In the genomic region with DNA sequence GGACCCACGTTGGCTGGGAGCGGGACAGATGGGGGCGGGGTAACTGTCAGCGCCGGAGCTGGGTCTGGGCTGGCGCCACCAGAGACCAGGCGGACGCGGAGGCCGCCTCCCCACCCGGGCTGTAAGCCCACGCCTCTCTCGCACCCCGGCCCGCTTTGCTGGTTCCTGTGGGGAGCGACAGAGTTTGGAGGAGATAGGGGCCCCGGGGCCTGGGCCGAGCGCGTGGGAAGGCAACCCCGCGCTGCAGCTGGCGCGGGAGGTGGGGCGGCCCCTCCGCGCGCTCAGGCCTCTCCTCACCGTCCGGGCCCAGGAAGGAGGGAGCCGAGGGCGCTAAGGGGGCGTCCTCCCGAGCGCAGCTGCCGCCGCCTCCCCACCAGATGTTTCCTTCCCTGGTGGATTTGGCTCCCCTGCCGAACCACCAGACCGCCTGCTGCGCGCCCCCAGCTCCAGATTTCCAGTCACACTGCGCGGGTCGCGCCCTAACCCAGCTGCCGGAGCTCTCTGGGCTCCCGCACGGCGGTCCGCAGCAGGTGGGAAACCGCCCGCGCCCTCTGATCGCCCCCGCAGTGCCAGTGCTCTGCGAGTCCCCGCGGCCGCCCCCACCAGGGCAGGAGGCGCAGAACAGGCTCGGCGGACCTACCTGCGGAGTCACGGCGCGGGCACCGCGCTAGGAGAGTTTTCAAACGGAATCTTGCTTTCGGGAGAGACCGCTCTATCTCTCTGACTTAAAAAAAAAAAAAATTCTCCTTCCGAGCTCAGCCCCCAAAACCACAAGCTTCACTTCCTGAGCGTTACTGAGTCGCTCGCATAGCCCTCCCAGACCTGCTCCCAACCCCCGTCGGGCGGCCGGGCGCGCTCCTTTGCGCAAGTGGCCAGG, we compare ENCODE assay signal across 8 cellular contexts. TPM values are rescaled to one million over a fixed set of nuclear protein-coding genes. Genes with fewer than 3 reads are reported as not detected.
DNase-seq lines count a peak whose midpoint lies in the region; ATAC-seq and TF ChIP-seq lines count a peak whose summit lies in the region.

No MANE protein-coding gene starts in this region.

- no peaks in the 10 kb centered on the region for H3K4me1 ChIP-seq in aorta (ENCODE audit: control insufficient read depth in 1 of 2, insufficient read depth in 2 of 2, low read length in 2 of 2)

- H3K4me1 Mint-ChIP-seq in progenitor cell of endocrine pancreas (ENCODE audit: low read depth), result peaks cover 26% of the 10 kb centered on the region

- H3K9me3 Mint-ChIP-seq in progenitor cell of endocrine pancreas (ENCODE audit: low read depth), result no peaks in the 10 kb centered on the region

- WGBS in aorta, 2 donors, result 1 to 2% methylated on average over 75 to 82 of the region's 82 CpGs

- H3K4me3 ChIP-seq in foreskin fibroblast (ENCODE audit: low read depth in 1 of 2, low read length in 2 of 2) (peak overlapping the region; percentile 25 to 29), aorta (ENCODE audit: low read length in 2 of 2) (peak overlapping the region; percentile 8 to 16)

- no peak overlapping the region for H3K27ac ChIP-seq in aorta (ENCODE audit: low read depth in 1 of 2, low read length in 2 of 2)

- H3K9me3 ChIP-seq in aorta (ENCODE audit: control insufficient read depth, low read length), result no peaks in the 10 kb centered on the region

- peaks cover 81% of the 10 kb centered on the region for H3K27me3 Mint-ChIP-seq in progenitor cell of endocrine pancreas

- DNase-seq in CD1c-positive myeloid dendritic cell (ENCODE audit: extremely low spot score) (peak; percentile 62), NOMO-1 treated with dmso at 0.1 percent for 144 hours (lab: John Stamatoyannopoulos, UW; ENCODE audit: unreplicated experiment) (peak; percentile 84), activated T-cell treated with anti-CD3 and anti-CD28 coated beads for 4 hours (peak; percentile 84), foreskin fibroblast (peak in 1 of 2 donors; percentile 31), progenitor cell of endocrine pancreas (ENCODE audit: low spot score, unreplicated experiment) (peak; percentile 50), aorta (peak; percentile 62 to 81)

- no peaks in the 10 kb centered on the region for H3K36me3 Mint-ChIP-seq in progenitor cell of endocrine pancreas (ENCODE audit: insufficient read depth)

- ATAC-seq in HG03354 (IDR thresholded peaks at IDR 0.05; ENCODE audit: poor library complexity, severe bottlenecking, unreplicated experiment) (peak; percentile 53), aorta (ENCODE audit: low FRiP score) (peak; percentile 30)

- peak; percentile 63 for TF ChIP-seq POLR2A in GM19193 (IDR thresholded peaks at IDR 0.05; ENCODE audit: extremely low read depth, insufficient read depth, insufficient read length)

- intact Hi-C loops in aorta (cut with DNase I), result no loop called here

- no peak overlapping the region for H3K27ac Mint-ChIP-seq in progenitor cell of endocrine pancreas

- TF ChIP-seq CTCF in foreskin fibroblast (IDR thresholded peaks at IDR 0.05; ENCODE audit: low read depth, low read length) (no peak), progenitor cell of endocrine pancreas (IDR thresholded peaks at IDR 0.05; ENCODE audit: unreplicated experiment) (peak; percentile 50)

- no peaks in the 10 kb centered on the region for H3K36me3 ChIP-seq in aorta (ENCODE audit: control insufficient read depth in 1 of 2, insufficient read depth in 2 of 2, low read length in 1 of 2)

- H3K4me3 Mint-ChIP-seq in progenitor cell of endocrine pancreas (ENCODE audit: low read depth), result peak overlapping the region; percentile 68

- peaks cover 0 to 2% of the 10 kb centered on the region in 2 donors for H3K27me3 ChIP-seq in aorta (ENCODE audit: control insufficient read depth in 1 of 2, insufficient read depth in 2 of 2, low read length in 1 of 2)

RNA-seq across cellular contexts. Expression of a gene that starts 1.1 kb away (rescaled TPM):
- total RNA-seq in progenitor cell of endocrine pancreas (0.17 and 0.31 TPM in 2 replicates), aorta (1 to 10 TPM; 1.1 to 1.9 TPM)
- under 1 TPM; 0.13 to 0.67 TPM for polyA plus RNA-seq in aorta
